In genomic region chr6:23874985-23875384, GRCh38 we compare ENCODE assay signal across 18 cellular contexts.
DNase-seq lines count a peak whose midpoint lies in the region; ATAC-seq and TF ChIP-seq lines count a peak whose summit lies in the region.
"Had no signal": no experiment of that assay in that cellular context is flagged by ENCODE, and none has a peak within 500 bp of the region (broad histone marks: within the 10 kb centered on the region; RNA-seq: fewer than 3 reads in every experiment).

No MANE protein-coding gene starts in this region.

- DNase-seq in DMS79 treated with DMSO at 0.1 percent for 48 hours (lab: John Stamatoyannopoulos, UW): peak; percentile 42
- no peak for DNase-seq in endodermal cell
- DNase-seq in mesothelial cell of epicardium (ENCODE audit: low spot score in 2 of 2, unreplicated experiment in 2 of 2): no peak
- DNase-seq in neural progenitor cell (ENCODE audit: low spot score): peak; percentile 9
- DNase-seq in activated T-helper 1 cell treated with anti-CD3 and anti-CD28 coated beads, Interleukin-12 subunit alpha, Interleukin-12 subunit beta, Interleukin-2, Interleukin-4 antibody, amounts not matched to agents 30 ng/mL and 10 ng/mL and 1 ng/mL, durations not matched to agents 14 hours and 24 hours and 36 hours (ENCODE audit: low spot score): no peak
- no peak for DNase-seq in thyroid gland
- DNase-seq in activated naive CD4-positive, alpha-beta T cell treated with anti-CD3 and anti-CD28 coated beads, Interleukin-2, amount 50 U/mL, for 72 hours (ENCODE audit: low spot score in 2 of 2): no peak
- no peak for DNase-seq in cortex of kidney (lab: John Stamatoyannopoulos, UW)
- DNase-seq: ACHN; AML-193; CD4-positive, alpha-beta T cell; DMS153; DND-41; EL; GM23248 had no signal

- WGBS in endodermal cell (ENCODE audit: insufficient coverage in 1 of 2, insufficient read length in 1 of 2), 2 experiments: 88% methylated on average over 1 of the region's 1 CpG; no CpG with 5 or more reads in 1 of the 2 experiments
- WGBS in thyroid gland, 2 donors: 66 to 85% methylated on average over 1 of the region's 1 CpG

- H3K27ac ChIP-seq in endodermal cell (ENCODE audit: low read depth, low read length) (peak overlapping the region; percentile 40), neural progenitor cell (no peak overlapping the region), thyroid gland (no peak overlapping the region)
- H3K27ac ChIP-seq: C4-2B, GM23248 had no signal

- no peak overlapping the region for H3K4me3 Mint-ChIP-seq in endodermal cell
- no peak overlapping the region for H3K4me3 Mint-ChIP-seq in mesothelial cell of epicardium
- no peak overlapping the region for H3K4me3 Mint-ChIP-seq in neural progenitor cell
- no peak overlapping the region for H3K4me3 Mint-ChIP-seq in activated T-helper 1 cell treated with anti-CD3 and anti-CD28 coated beads, Interleukin-12 subunit alpha, Interleukin-12 subunit beta, Interleukin-2, Interleukin-4 antibody, amounts not matched to agents 30 ng/mL and 10 ng/mL and 1 ng/mL, durations not matched to agents 14 hours and 24 hours and 36 hours
- H3K4me3 Mint-ChIP-seq: CD4-positive, alpha-beta T cell had no signal

- H3K27me3 ChIP-seq in endodermal cell (ENCODE audit: control insufficient read depth, insufficient read depth, low read length, poor library complexity, severe bottlenecking) (no peaks in the 10 kb centered on the region), neural progenitor cell (no peaks in the 10 kb centered on the region), thyroid gland (no peaks in the 10 kb centered on the region)

- no peak for ATAC-seq in activated naive CD4-positive, alpha-beta T cell treated with anti-CD3 and anti-CD28 coated beads, Interleukin-2, amount 50 U/mL, for 72 hours
- ATAC-seq: GM12878 had no signal

- H3K4me1 Mint-ChIP-seq in endodermal cell: peaks cover 7% of the 10 kb centered on the region
- H3K4me1 Mint-ChIP-seq in mesothelial cell of epicardium: peaks cover 27% of the 10 kb centered on the region
- peaks cover 16% of the 10 kb centered on the region for H3K4me1 Mint-ChIP-seq in neural progenitor cell
- no peaks in the 10 kb centered on the region for H3K4me1 Mint-ChIP-seq in activated T-helper 1 cell treated with anti-CD3 and anti-CD28 coated beads, Interleukin-12 subunit alpha, Interleukin-12 subunit beta, Interleukin-2, Interleukin-4 antibody, amounts not matched to agents 30 ng/mL and 10 ng/mL and 1 ng/mL, durations not matched to agents 14 hours and 24 hours and 36 hours (ENCODE audit: low read depth)

- H3K36me3 Mint-ChIP-seq in endodermal cell (ENCODE audit: low read depth): no peaks in the 10 kb centered on the region
- no peaks in the 10 kb centered on the region for H3K36me3 Mint-ChIP-seq in mesothelial cell of epicardium
- H3K36me3 Mint-ChIP-seq in neural progenitor cell: no peaks in the 10 kb centered on the region
- no peaks in the 10 kb centered on the region for H3K36me3 Mint-ChIP-seq in activated T-helper 1 cell treated with anti-CD3 and anti-CD28 coated beads, Interleukin-12 subunit alpha, Interleukin-12 subunit beta, Interleukin-2, Interleukin-4 antibody, amounts not matched to agents 30 ng/mL and 10 ng/mL and 1 ng/mL, durations not matched to agents 14 hours and 24 hours and 36 hours (ENCODE audit: low read depth)
- no peaks in the 10 kb centered on the region for H3K36me3 Mint-ChIP-seq in activated naive CD4-positive, alpha-beta T cell treated with anti-CD3 and anti-CD28 coated beads, Interleukin-2, amount 50 U/mL, for 72 hours

- H3K9ac ChIP-seq in endodermal cell (ENCODE audit: extremely low read depth, low read length, poor library complexity, severe bottlenecking) (no peak overlapping the region), neural progenitor cell (no peak overlapping the region)
- H3K9ac ChIP-seq: GM23248 had no signal

- H3K4me1 ChIP-seq in endodermal cell (ENCODE audit: control insufficient read depth, insufficient read depth, low read length) (peaks cover 10% of the 10 kb centered on the region), neural progenitor cell (no peaks in the 10 kb centered on the region), thyroid gland (no peaks in the 10 kb centered on the region)
- H3K4me1 ChIP-seq: HAP-1 had no signal

- H3K36me3 ChIP-seq in endodermal cell (ENCODE audit: control insufficient read depth, insufficient read depth, low read length): no peaks in the 10 kb centered on the region
- no peaks in the 10 kb centered on the region for H3K36me3 ChIP-seq in neural progenitor cell
- H3K36me3 ChIP-seq in thyroid gland: no peaks in the 10 kb centered on the region
- H3K36me3 ChIP-seq: HAP-1 had no signal

- TF ChIP-seq CTCF in endodermal cell (conservative IDR thresholded peaks at IDR 0.05): no peak
- TF ChIP-seq CTCF in mesothelial cell of epicardium (IDR thresholded peaks at IDR 0.05; ENCODE audit: unreplicated experiment): no peak
- no peak for TF ChIP-seq CTCF in neural progenitor cell (IDR thresholded peaks at IDR 0.05)
- TF ChIP-seq CTCF in thyroid gland (IDR thresholded peaks at IDR 0.05): no peak

- H3K27me3 Mint-ChIP-seq in endodermal cell (ENCODE audit: insufficient read depth) (no peaks in the 10 kb centered on the region), mesothelial cell of epicardium (ENCODE audit: low read depth) (no peaks in the 10 kb centered on the region), neural progenitor cell (ENCODE audit: insufficient read depth, low read depth) (no peaks in the 10 kb centered on the region)
- no peaks in the 10 kb centered on the region for H3K27me3 Mint-ChIP-seq in activated T-helper 1 cell treated with anti-CD3 and anti-CD28 coated beads, Interleukin-12 subunit alpha, Interleukin-12 subunit beta, Interleukin-2, Interleukin-4 antibody, amounts not matched to agents 30 ng/mL and 10 ng/mL and 1 ng/mL, durations not matched to agents 14 hours and 24 hours and 36 hours (ENCODE audit: insufficient read depth)
- H3K27me3 Mint-ChIP-seq: CD4-positive, alpha-beta T cell had no signal

- H3K27ac Mint-ChIP-seq in endodermal cell (no peak overlapping the region), mesothelial cell of epicardium (peak overlapping the region; percentile 72), neural progenitor cell (no peak overlapping the region)
- H3K27ac Mint-ChIP-seq in activated T-helper 1 cell treated with anti-CD3 and anti-CD28 coated beads, Interleukin-12 subunit alpha, Interleukin-12 subunit beta, Interleukin-2, Interleukin-4 antibody, amounts not matched to agents 30 ng/mL and 10 ng/mL and 1 ng/mL, durations not matched to agents 14 hours and 24 hours and 36 hours: no peak overlapping the region
- H3K27ac Mint-ChIP-seq in activated naive CD4-positive, alpha-beta T cell treated with anti-CD3 and anti-CD28 coated beads, Interleukin-2, amount 50 U/mL, for 72 hours: no peak overlapping the region
- H3K27ac Mint-ChIP-seq: CD4-positive, alpha-beta T cell had no signal

- H3K4me3 ChIP-seq in endodermal cell (ENCODE audit: low read length) (no peak overlapping the region), neural progenitor cell (no peak overlapping the region), thyroid gland (replicated peaks in 1 of 3) (no peak overlapping the region)
- H3K4me3 ChIP-seq: GM12878, GM23248, HAP-1 had no signal

- H3K4me2 ChIP-seq in neural progenitor cell: no peak overlapping the region

- H3K9me3 Mint-ChIP-seq in endodermal cell (no peaks in the 10 kb centered on the region), mesothelial cell of epicardium (no peaks in the 10 kb centered on the region), neural progenitor cell (no peaks in the 10 kb centered on the region)
- no peaks in the 10 kb centered on the region for H3K9me3 Mint-ChIP-seq in activated T-helper 1 cell treated with anti-CD3 and anti-CD28 coated beads, Interleukin-12 subunit alpha, Interleukin-12 subunit beta, Interleukin-2, Interleukin-4 antibody, amounts not matched to agents 30 ng/mL and 10 ng/mL and 1 ng/mL, durations not matched to agents 14 hours and 24 hours and 36 hours
- no peaks in the 10 kb centered on the region for H3K9me3 Mint-ChIP-seq in activated naive CD4-positive, alpha-beta T cell treated with anti-CD3 and anti-CD28 coated beads, Interleukin-2, amount 50 U/mL, for 72 hours
- H3K9me3 Mint-ChIP-seq: CD4-positive, alpha-beta T cell had no signal

- H2AFZ ChIP-seq in neural progenitor cell (replicated peaks): peak overlapping the region; percentile 12
- H2AFZ ChIP-seq: GM23248 had no signal

- intact Hi-C loops in activated T-helper 1 cell treated with anti-CD3 and anti-CD28 coated beads, Interleukin-12 subunit alpha, Interleukin-12 subunit beta, Interleukin-2, Interleukin-4 antibody, amounts not matched to agents 30 ng/mL and 10 ng/mL and 1 ng/mL, durations not matched to agents 14 hours and 24 hours and 36 hours (cut with micrococcal nuclease): no loop called here
- intact Hi-C loops in thyroid gland (cut with DNase I): no loop called here

- no peaks in the 10 kb centered on the region for H3K9me3 ChIP-seq in endodermal cell (ENCODE audit: control insufficient read depth, low read length)
- no peaks in the 10 kb centered on the region for H3K9me3 ChIP-seq in neural progenitor cell (ENCODE audit: low read depth)
- no peaks in the 10 kb centered on the region for H3K9me3 ChIP-seq in thyroid gland
- H3K9me3 ChIP-seq: HAP-1 had no signal

- no peaks in the 10 kb centered on the region for H3F3A ChIP-seq in neural progenitor cell (ENCODE audit: low read depth)

- H4K20me1 ChIP-seq in neural progenitor cell (ENCODE audit: low read depth): no peaks in the 10 kb centered on the region

- no peak for TF ChIP-seq POLR2A in thyroid gland (IDR thresholded peaks at IDR 0.05)

- no peaks in the 10 kb centered on the region for H3K79me2 ChIP-seq in neural progenitor cell (ENCODE audit: low read depth)

Comparison
In these comparisons a context has a peak if more than half of its experiments do, and no peak if none do; other contexts are left out.
1. DNase-seq: peak in DMS79 treated with DMSO at 0.1 percent for 48 hours (single experiment) and neural progenitor cell (single experiment); none in endodermal cell (single experiment), mesothelial cell of epicardium (0 of 2), activated T-helper 1 cell treated with anti-CD3 and anti-CD28 coated beads, Interleukin-12 subunit alpha, Interleukin-12 subunit beta, Interleukin-2, Interleukin-4 antibody, amounts not matched to agents 30 ng/mL and 10 ng/mL and 1 ng/mL, durations not matched to agents 14 hours and 24 hours and 36 hours (single experiment), thyroid gland (0 of 2), activated naive CD4-positive, alpha-beta T cell treated with anti-CD3 and anti-CD28 coated beads, Interleukin-2, amount 50 U/mL, for 72 hours (0 of 2) and cortex of kidney (single experiment).